In the genomic region with DNA sequence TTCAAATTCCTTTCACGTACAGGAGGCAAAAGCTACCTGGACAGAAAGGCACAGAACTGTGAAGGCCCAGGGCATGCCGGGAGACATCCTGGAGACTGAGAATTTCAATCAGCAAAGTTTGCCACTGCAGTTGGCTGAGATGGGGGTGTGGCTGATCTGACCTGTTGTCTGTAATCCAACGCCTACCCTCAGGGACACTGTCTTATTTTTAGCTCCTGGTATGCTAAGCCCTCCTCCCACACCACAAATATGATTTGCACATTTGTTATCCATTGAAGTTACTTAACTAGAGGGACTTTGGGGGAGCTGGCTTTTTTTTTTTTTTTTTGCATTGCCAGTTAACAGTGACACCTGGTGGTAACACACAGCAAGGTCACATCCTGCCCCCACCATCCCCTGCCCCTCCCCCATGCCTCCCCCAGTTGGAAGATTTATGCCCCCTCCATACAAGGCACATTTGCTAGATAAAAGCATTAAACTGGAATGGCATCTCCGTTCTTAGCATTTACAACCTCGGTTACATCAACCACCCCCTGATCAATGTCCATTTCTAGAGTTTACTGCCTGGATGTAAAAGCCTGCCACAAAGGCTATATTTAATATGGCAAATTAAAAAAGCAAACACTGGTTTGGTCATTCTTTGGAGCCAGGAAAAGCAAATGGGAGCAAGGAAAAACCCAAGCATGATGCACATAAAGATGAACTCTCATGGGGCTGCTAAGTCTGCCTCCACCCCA, we compare ENCODE assay signal across 8 cellular contexts. TPM values are rescaled to one million over a fixed set of nuclear protein-coding genes. Genes with fewer than 3 reads are reported as not detected.
DNase-seq lines count a peak whose midpoint lies in the region; ATAC-seq lines count a peak whose summit lies in the region.

No MANE protein-coding gene starts in this region.

- DNase-seq in 8988T: peak; percentile 54
- DNase-seq in Daoy (ENCODE audit: low read depth): peak; percentile 37
- peak; percentile 26 for DNase-seq in NCI-H1105 treated with DMSO at 0.1 percent for 48 hours (lab: John Stamatoyannopoulos, UW)
- peak; percentile 76 for DNase-seq in astrocyte of the hippocampus (ENCODE audit: low read depth, low spot score)
- DNase-seq in left kidney (ENCODE audit: low read depth, low spot score): peak; percentile 55
- no peak for DNase-seq in occipital lobe (lab: John Stamatoyannopoulos, UW)

- ATAC-seq in GM18502 (IDR thresholded peaks at IDR 0.05; ENCODE audit: poor library complexity, unreplicated experiment): no peak
- no peak for ATAC-seq in GM21526 (IDR thresholded peaks at IDR 0.05; ENCODE audit: low FRiP score, unreplicated experiment)

RNA-seq across cellular contexts. Expression of a gene that starts 40.3 kb away (rescaled TPM):
- total RNA-seq in Daoy (2014; rRNA removed; shearing (Covaris generic)): 17.8 and 17.9 TPM in 2 replicates
- total RNA-seq in occipital lobe: 28.1 TPM

RNA-seq across cellular contexts. Expression of a gene that starts 40.6 kb away (rescaled TPM):
- 18.2 and 24.4 TPM in 2 replicates for total RNA-seq in Daoy (2014; rRNA removed; shearing (Covaris generic))
- 34.3 TPM for total RNA-seq in occipital lobe
